In genomic region chr17:8019665-8020064, GRCh38 we compare ENCODE assay signal across 15 cellular contexts. TPM values are rescaled to one million over a fixed set of nuclear protein-coding genes. Genes with fewer than 3 reads are reported as not detected.
DNase-seq lines count a peak whose midpoint lies in the region; ATAC-seq, FAIRE-seq and TF ChIP-seq lines count a peak whose summit lies in the region.
"Had no signal": no experiment of that assay in that cellular context is flagged by ENCODE, and none has a peak within 500 bp of the region (broad histone marks: within the 10 kb centered on the region; RNA-seq: fewer than 3 reads in every experiment).

No MANE protein-coding gene starts in this region.

- peaks cover 8% of the 10 kb centered on the region for H3K4me1 Mint-ChIP-seq in Calu3 (ENCODE audit: low read depth, unreplicated experiment)
- H3K4me1 Mint-ChIP-seq in osteocyte (ENCODE audit: unreplicated experiment): peaks cover 20% of the 10 kb centered on the region

- no peak for ATAC-seq in gastrocnemius medialis
- ATAC-seq: CD8-positive, alpha-beta T cell had no signal

- H3K9me3 ChIP-seq in esophagus squamous epithelium: no peaks in the 10 kb centered on the region
- H3K9me3 ChIP-seq in small intestine (ENCODE audit: control insufficient read depth, low read depth): no peaks in the 10 kb centered on the region
- H3K9me3 ChIP-seq in gastrocnemius medialis: no peaks in the 10 kb centered on the region
- H3K9me3 ChIP-seq: heart right ventricle, SJSA1 had no signal

- no peak overlapping the region for H3K27ac Mint-ChIP-seq in Calu3 (ENCODE audit: unreplicated experiment)
- H3K27ac Mint-ChIP-seq in osteocyte (ENCODE audit: unreplicated experiment): peak overlapping the region; percentile 2
- H3K27ac Mint-ChIP-seq: CD8-positive, alpha-beta T cell had no signal

- CTCF ChIA-PET in Calu3 (lab: Charles Lee): no interaction called here

- no peaks in the 10 kb centered on the region for H3K9me3 Mint-ChIP-seq in Calu3 (ENCODE audit: low read depth, unreplicated experiment)
- no peaks in the 10 kb centered on the region for H3K9me3 Mint-ChIP-seq in osteocyte (ENCODE audit: unreplicated experiment)
- H3K9me3 Mint-ChIP-seq: CD8-positive, alpha-beta T cell had no signal

- H3K27me3 Mint-ChIP-seq in Calu3 (ENCODE audit: unreplicated experiment) (peaks cover 18% of the 10 kb centered on the region), osteocyte (ENCODE audit: unreplicated experiment) (peaks cover 4% of the 10 kb centered on the region)

- H3K27me3 ChIP-seq in esophagus squamous epithelium (peaks cover 0 to 22% (median 2%) of the 10 kb centered on the region in 4 donors), small intestine (ENCODE audit: control insufficient read depth in 2 of 2, insufficient read depth in 2 of 2, low read length in 2 of 2) (peaks cover 0 to 2% of the 10 kb centered on the region in 2 donors), gastrocnemius medialis (peaks cover 17 to 20% (median 19%) of the 10 kb centered on the region in 3 donors)

- intact Hi-C loops in Calu3 (cut with micrococcal nuclease; ENCODE audit: unreplicated experiment) (no loop called here), esophagus squamous epithelium (cut with DNase I) (no loop called here), gastrocnemius medialis (cut with DNase I; ENCODE audit: low total_unique reads) (no loop called here)

- no TSS peak for BruUV-seq in Calu3 (replicated peaks; lab: Mats Ljungman, UMichigan)

- H3K4me3 Mint-ChIP-seq in Calu3 (ENCODE audit: low read depth, unreplicated experiment) (no peak overlapping the region), osteocyte (ENCODE audit: unreplicated experiment) (no peak overlapping the region)
- H3K4me3 Mint-ChIP-seq: CD8-positive, alpha-beta T cell had no signal

- H3K27ac ChIP-seq in esophagus squamous epithelium (peak overlapping the region; percentile 83 to 93 (median 90)), small intestine (ENCODE audit: low read depth in 1 of 2, low read length in 1 of 2) (no peak overlapping the region), gastrocnemius medialis (no peak overlapping the region)
- H3K27ac ChIP-seq: heart right ventricle, SJSA1 had no signal

- no peak for TF ChIP-seq POLR2A in esophagus squamous epithelium (IDR thresholded peaks at IDR 0.05)
- no peak for TF ChIP-seq POLR2A in gastrocnemius medialis (IDR thresholded peaks at IDR 0.05)

- TF ChIP-seq CTCF in Calu3 (IDR thresholded peaks at IDR 0.05; ENCODE audit: unreplicated experiment): no peak
- no peak for TF ChIP-seq CTCF in esophagus squamous epithelium (IDR thresholded peaks at IDR 0.05)
- no peak for TF ChIP-seq CTCF in osteocyte (IDR thresholded peaks at IDR 0.05)
- no peak for TF ChIP-seq CTCF in gastrocnemius medialis (IDR thresholded peaks at IDR 0.05 in 4 of 5, conservative IDR thresholded peaks at IDR 0.05 in 1 of 5)

- H3K4me3 ChIP-seq in esophagus squamous epithelium: peak overlapping the region in 1 of 4 donors; percentile 21
- no peak overlapping the region for H3K4me3 ChIP-seq in small intestine (ENCODE audit: low read depth in 1 of 2, low read length in 2 of 2)
- H3K4me3 ChIP-seq in gastrocnemius medialis: no peak overlapping the region
- H3K4me3 ChIP-seq: heart right ventricle, SJSA1 had no signal

- H3K36me3 ChIP-seq in esophagus squamous epithelium (no peaks in the 10 kb centered on the region), small intestine (ENCODE audit: control insufficient read depth in 2 of 2, insufficient read depth in 2 of 2, low read length in 2 of 2) (no peaks in the 10 kb centered on the region), gastrocnemius medialis (no peaks in the 10 kb centered on the region)
- H3K36me3 ChIP-seq: heart right ventricle, SJSA1 had no signal

- DNase-seq in Calu3: peak; percentile 9
- DNase-seq in RCC 7860 (ENCODE audit: low spot score): peak; percentile 73
- DNase-seq in esophagus squamous epithelium (lab: John Stamatoyannopoulos, UW): no peak
- no peak for DNase-seq in osteocyte (ENCODE audit: extremely low spot score, unreplicated experiment)
- no peak for DNase-seq in small intestine
- no peak for DNase-seq in gastrocnemius medialis
- no peak for DNase-seq in hypothalamus (lab: John Stamatoyannopoulos, UW)
- DNase-seq in germinal center (ENCODE audit: low spot score): no peak
- DNase-seq: activated CD4-positive, alpha-beta T cell treated with anti-CD3 and anti-CD28 coated beads for 1 hour; activated naive CD4-positive, alpha-beta T cell; CD8-positive, alpha-beta T cell; heart right ventricle; NCI-H510A treated with DMSO at 0.1 percent for 48 hours had no signal

- 27 to 73% methylated on average over 4 to 6 of the region's 6 CpGs for WGBS in esophagus squamous epithelium, 2 donors
- WGBS in small intestine, 3 donors: 56 to 70% (median 68%) methylated on average over 6 of the region's 6 CpGs

- in situ Hi-C loops in gastrocnemius medialis (cut with MboI; ENCODE audit: low sequenced_read_pairs in 4 of 4): no loop called here

- FAIRE-seq in RCC 7860 (lab: Jason Lieb, UNC): peak; percentile 10
- FAIRE-seq in small intestine (lab: Jason Lieb, UNC): no peak

- H3K4me1 ChIP-seq in esophagus squamous epithelium (peaks cover 34 to 52% (median 44%) of the 10 kb centered on the region in 3 donors), small intestine (ENCODE audit: control insufficient read depth in 2 of 2, insufficient read depth in 1 of 2, low read depth in 1 of 2, low read length in 1 of 2) (no peaks in the 10 kb centered on the region), gastrocnemius medialis (peaks cover 8% of the 10 kb centered on the region in 2 donors)
- H3K4me1 ChIP-seq: SJSA1 had no signal

- peaks cover 11% of the 10 kb centered on the region for H3K36me3 Mint-ChIP-seq in Calu3 (ENCODE audit: insufficient read depth, unreplicated experiment)
- no peaks in the 10 kb centered on the region for H3K36me3 Mint-ChIP-seq in osteocyte (ENCODE audit: unreplicated experiment)
- H3K36me3 Mint-ChIP-seq: CD8-positive, alpha-beta T cell had no signal

RNA-seq across cellular contexts. Expression of gene GUCY2D, which starts 17.2 kb away (rescaled TPM):
- total RNA-seq in Calu3 (2022): not detected in 2 replicates
- total RNA-seq in esophagus squamous epithelium: not detected
- not detected in 2 replicates for total RNA-seq in osteocyte
- not detected for polyA plus RNA-seq in small intestine
- not detected for total RNA-seq in gastrocnemius medialis
- total RNA-seq: CD8-positive, alpha-beta T cell; dermis microvascular lymphatic vessel endothelial cell; SJSA1 had no signal
- polyA plus RNA-seq: heart right ventricle had no signal

RNA-seq across cellular contexts. Expression of gene ALOX15B, which starts 19.2 kb away (rescaled TPM):
- total RNA-seq in Calu3 (2022): not detected in 2 replicates
- 100 to 1,000 TPM in 1 of 4 donors, 10 to 100 TPM in 3; 24.0 to 104 (median 50.5) TPM for total RNA-seq in esophagus squamous epithelium
- total RNA-seq in osteocyte: not detected in 2 replicates
- 1 to 10 TPM in 2 of 3 donors, under 1 TPM in 1; 0.45 to 2.0 (median 1.9) TPM for polyA plus RNA-seq in small intestine
- 1 to 10 TPM in 1 of 4 donors, under 1 TPM in 3; 0.15 to 1.0 (median 0.69) TPM for total RNA-seq in gastrocnemius medialis
- total RNA-seq: CD8-positive, alpha-beta T cell; dermis microvascular lymphatic vessel endothelial cell; SJSA1 had no signal

Comparison
In these comparisons a context has a peak if more than half of its experiments do, and no peak if none do; other contexts are left out.
1. DNase-seq: peak in Calu3 (single experiment) and RCC 7860 (single experiment); none in esophagus squamous epithelium (single experiment), osteocyte (single experiment), small intestine (single experiment), gastrocnemius medialis (0 of 2), hypothalamus (0 of 51) and germinal center (single experiment).
2. H3K27ac ChIP-seq: peak in esophagus squamous epithelium (4 of 4); none in small intestine (0 of 2) and gastrocnemius medialis (0 of 4).
3. RNA of gene ALOX15B, which starts 19.2 kb away (total RNA-seq): 24.0 to 104 TPM in esophagus squamous epithelium; 0.15 to 1.0 TPM in gastrocnemius medialis, not detected in Calu3 and not detected in osteocyte; every median in the first group is over 10 times any median in the second.